Comparison of ENCODE assay signal across 2 cellular contexts in the genomic region with DNA sequence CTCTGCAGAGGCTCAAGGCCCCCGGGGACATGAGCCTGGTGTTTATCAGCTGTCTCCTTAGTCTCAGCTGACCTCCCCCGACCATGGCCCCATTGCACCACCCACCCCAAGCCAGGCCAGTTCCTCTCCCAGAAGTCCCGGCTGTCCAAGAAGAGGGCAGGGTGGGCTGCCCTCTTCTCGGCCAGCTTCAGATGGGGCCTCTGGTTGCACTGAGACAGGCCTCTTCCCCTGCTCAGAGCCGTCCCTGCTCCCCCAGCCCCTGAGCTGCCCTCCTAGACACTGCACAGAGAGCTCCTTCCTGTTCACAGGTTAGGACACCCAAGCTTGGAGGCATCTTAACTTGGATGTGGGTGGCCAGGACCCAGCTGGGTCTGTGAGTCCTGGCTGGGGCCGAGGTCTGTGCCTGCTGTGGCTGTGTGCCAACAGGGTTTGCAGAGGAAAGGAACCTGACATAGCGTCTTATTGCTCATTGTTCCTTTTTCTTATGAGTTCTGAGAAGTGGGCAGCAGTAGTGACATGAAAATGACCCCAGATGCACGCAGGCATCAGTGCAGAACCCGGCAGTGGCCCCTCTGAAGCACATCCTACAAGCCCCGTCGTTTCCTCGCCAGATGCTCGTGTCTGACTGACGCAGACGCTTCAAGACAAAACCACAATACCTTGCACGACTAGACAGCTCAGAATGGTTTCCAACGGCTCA.
A peak's percentile ranks its signal among the peaks of the same experiment; 100 is the strongest.
TF ChIP-seq lines count a peak whose summit lies in the region.

No MANE protein-coding gene starts in this region.

TF ChIP-seq in GM12891, 5 proteins besides CTCF, POLR2A, EP300 and RAD21:
- TF ChIP-seq PAX5 (IDR thresholded peaks at IDR 0.05; ENCODE audit: insufficient read depth, low read length, severe bottlenecking): peak; percentile 92
- peak; percentile 47 for TF ChIP-seq SPI1 (IDR thresholded peaks at IDR 0.05; ENCODE audit: low read depth, low read length)
- TF ChIP-seq POU2F2 (IDR thresholded peaks at IDR 0.05; ENCODE audit: low read depth, low read length): no peak; the same call in none of the 2 replicates
- peak; percentile 89 for TF ChIP-seq POLR2AphosphoS5 (IDR thresholded peaks at IDR 0.05; ENCODE audit: low read depth, low read length)
- peak; percentile 21; the same call in 1 of the 2 replicates for TF ChIP-seq TAF1 (IDR thresholded peaks at IDR 0.05; ENCODE audit: low read depth, low read length)

TF ChIP-seq in H1, 55 proteins besides CTCF, POLR2A, EP300 and RAD21:
- TF ChIP-seq KDM1A (IDR thresholded peaks at IDR 0.05; ENCODE audit: borderline replicate concordance, low read length) (no peak), CREB1 (IDR thresholded peaks at IDR 0.05) (no peak), RNF2 (IDR thresholded peaks at IDR 0.05; ENCODE audit: borderline replicate concordance, low read depth, low read length, missing control alignments, poor library complexity, severe bottlenecking) (no peak), RXRA (IDR thresholded peaks at IDR 0.05; ENCODE audit: insufficient read depth, low read depth, low read length) (no peak), SP4 (IDR thresholded peaks at IDR 0.05; ENCODE audit: low read length) (no peak), SRF (IDR thresholded peaks at IDR 0.05; ENCODE audit: low read depth, low read length) (no peak), JUN (IDR thresholded peaks at IDR 0.05; ENCODE audit: low read depth, low read length) (no peak), NRF1 (IDR thresholded peaks at IDR 0.05; ENCODE audit: low read depth, low read length) (no peak), BACH1 (IDR thresholded peaks at IDR 0.05; ENCODE audit: low read length) (no peak), CTBP2 (IDR thresholded peaks at IDR 0.05; ENCODE audit: borderline replicate concordance, insufficient read depth, insufficient read length, low read length) (no peak), TAF1 (IDR thresholded peaks at IDR 0.05; ENCODE audit: low read depth, low read length) (no peak), RBBP5 (IDR thresholded peaks at IDR 0.05; ENCODE audit: borderline replicate concordance, low read depth, low read length) (no peak), TBP (IDR thresholded peaks at IDR 0.05; ENCODE audit: low read depth, low read length) (no peak), SUZ12 (IDR thresholded peaks at IDR 0.05; ENCODE audit: low read length) (no peak), TCF12 (IDR thresholded peaks at IDR 0.05; ENCODE audit: low read depth, low read length) (no peak), GTF2F1 (IDR thresholded peaks at IDR 0.05; ENCODE audit: borderline replicate concordance, low read depth, low read length) (no peak), CBX5 (IDR thresholded peaks at IDR 0.05; ENCODE audit: low read depth, low read length) (no peak), YY1 (IDR thresholded peaks at IDR 0.05; ENCODE audit: low read depth, low read length) (no peak)
- TF ChIP-seq, protein P1, sequence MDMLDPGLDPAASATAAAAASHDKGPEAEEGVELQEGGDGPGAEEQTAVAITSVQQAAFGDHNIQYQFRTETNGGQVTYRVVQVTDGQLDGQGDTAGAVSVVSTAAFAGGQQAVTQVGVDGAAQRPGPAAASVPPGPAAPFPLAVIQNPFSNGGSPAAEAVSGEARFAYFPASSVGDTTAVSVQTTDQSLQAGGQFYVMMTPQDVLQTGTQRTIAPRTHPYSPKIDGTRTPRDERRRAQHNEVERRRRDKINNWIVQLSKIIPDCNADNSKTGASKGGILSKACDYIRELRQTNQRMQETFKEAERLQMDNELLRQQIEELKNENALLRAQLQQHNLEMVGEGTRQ (IDR thresholded peaks at IDR 0.05; ENCODE audit: low read length): no peak
